Comparison of ENCODE assay signal across 23 cellular contexts in genomic region chr2:170531876-170532275, GRCh38.
"Had no signal": no experiment of that assay in that cellular context is flagged by ENCODE, and none has a peak within 500 bp of the region (broad histone marks: within the 10 kb centered on the region; RNA-seq: fewer than 3 reads in every experiment).

No MANE protein-coding gene starts in this region.

- H3K4me2 ChIP-seq: neural progenitor cell, smooth muscle cell had no signal

- ATAC-seq: natural killer cell; right lobe of liver; stimulated activated memory B cell treated with anti-CD40 and anti-IgM and Interleukin-4, amounts not matched to agents 10 μg/mL and 1 μg/mL and 100 μg/mL, for 72 hours; stimulated activated naive CD8-positive, alpha-beta T cell treated with anti-CD3 and anti-CD28 coated beads, Interleukin-15, amount 100 ng/mL, for 72 hours had no signal

- H2AFZ ChIP-seq: neural progenitor cell had no signal

- H3K27me3 ChIP-seq: neural progenitor cell, right atrium auricular region, right lobe of liver, tibial nerve, vagina had no signal

- H3K4me3 ChIP-seq: left ventricle myocardium inferior, lung, neural progenitor cell, right atrium auricular region, right lobe of liver, smooth muscle cell, tibial nerve, vagina had no signal

- H3K36me3 ChIP-seq: left ventricle myocardium inferior, neural progenitor cell, neutrophil, right atrium auricular region, right lobe of liver, tibial nerve, vagina had no signal

- H3K9me3 ChIP-seq: left ventricle myocardium inferior, neutrophil, right atrium auricular region, right lobe of liver, tibial nerve, vagina had no signal

- H3K27ac ChIP-seq: neural progenitor cell, neutrophil, right atrium auricular region, right lobe of liver, vagina had no signal

- DNase-seq: islet precursor cell; left ventricle myocardium inferior; mesendoderm; naive B cell; natural killer cell; nephron progenitor cell; occipital lobe; right lobe of liver; stimulated activated CD4-positive, alpha-beta T cell treated with anti-CD3 and anti-CD28 coated beads, Interleukin-1b, Interleukin-23, amount 100 ng/mL, for 48 hours; stimulated activated CD4-positive, alpha-beta T cell treated with anti-CD3 and anti-CD28 coated beads, Interleukin-2, amount 100 ng/mL, for 48 hours; stimulated activated CD4-positive, alpha-beta T cell treated with anti-CD3 and anti-CD28 coated beads, Interleukin-4, amount 100 ng/mL, for 4 hours; stimulated activated CD8-positive, alpha-beta memory T cell treated with anti-CD3 and anti-CD28 coated beads, Interleukin-4, amount 100 ng/mL, for 48 hours; stimulated activated naive CD4-positive, alpha-beta T cell treated with Interleukin-2 at 50 U/mL for 16 hours; stimulated activated naive CD8-positive, alpha-beta T cell treated with anti-CD3 and anti-CD28 coated beads, Interleukin-15, amount 100 ng/mL, for 72 hours; substantia nigra had no signal
